Comparison of ENCODE assay signal across 8 cellular contexts in the genomic region with DNA sequence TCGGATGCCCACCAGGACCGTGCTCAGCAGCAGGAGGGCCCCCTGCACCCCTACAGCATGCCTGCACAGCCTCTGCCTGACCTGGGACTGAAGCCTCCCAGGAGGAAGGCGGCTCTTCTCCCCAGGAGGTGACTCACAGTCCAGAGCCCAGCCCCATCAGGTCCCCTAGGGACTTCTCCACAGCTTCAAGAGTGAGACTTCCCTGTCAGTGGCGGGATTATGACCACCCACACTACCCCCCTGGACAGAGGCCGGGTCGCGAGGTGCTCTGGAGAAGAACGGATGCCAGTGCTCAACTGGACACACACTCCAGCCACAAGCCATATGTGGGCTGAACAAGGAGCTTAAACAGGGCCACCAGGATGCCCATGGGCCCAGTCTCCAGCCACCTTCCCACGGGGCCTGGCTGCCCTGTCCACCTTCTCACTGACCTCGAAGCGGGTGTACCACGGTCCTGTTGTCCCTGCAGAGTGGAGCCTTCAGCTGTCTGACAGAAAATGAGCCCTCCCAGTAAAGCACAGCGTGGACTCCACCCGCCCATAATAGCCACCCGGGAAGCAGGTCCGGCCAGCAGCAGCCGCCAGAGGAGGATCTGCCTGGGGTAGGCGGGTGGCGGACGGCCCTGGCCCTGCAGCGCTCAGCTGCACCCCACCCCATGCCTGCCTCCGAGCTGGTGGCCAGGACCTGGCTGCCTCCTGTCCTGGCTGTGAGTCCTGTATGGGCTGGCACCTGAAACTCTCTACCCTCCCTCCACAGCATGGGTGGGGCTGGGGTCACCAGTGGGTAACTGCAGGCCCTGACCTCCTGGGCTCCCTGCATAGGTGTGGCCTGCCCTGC. TPM values are rescaled to one million over a fixed set of nuclear protein-coding genes. Genes with fewer than 3 reads are reported as not detected.
A peak's percentile ranks its signal among the peaks of the same experiment; 100 is the strongest.
DNase-seq lines count a peak whose midpoint lies in the region; ATAC-seq and TF ChIP-seq lines count a peak whose summit lies in the region.
"Had no signal": no experiment of that assay in that cellular context is flagged by ENCODE, and none has a peak within 500 bp of the region (broad histone marks: within the 10 kb centered on the region; RNA-seq: fewer than 3 reads in every experiment).

No MANE protein-coding gene starts in this region.

- in situ Hi-C loops in GM18951 (cut with MboI; ENCODE audit: low sequenced_read_pairs, unreplicated experiment) (no loop called here), HAP-1 (cut with MboI; ENCODE audit: low sequenced_read_pairs) (no loop called here)

- no peaks in the 10 kb centered on the region for H3K27me3 Mint-ChIP-seq in activated T-helper 2 cell treated with anti-CD3 and anti-CD28 coated beads, Interferon-gamma antibody, Interleukin-2, Interleukin-4, amounts not matched to agents 10 μg/mL and 5 μg/mL and 100 μg/mL, durations not matched to agents 14 hours and 24 hours and 36 hours (ENCODE audit: low read depth)

- no peak for DNase-seq in activated T-helper 2 cell treated with anti-CD3 and anti-CD28 coated beads, Interferon-gamma antibody, Interleukin-2, Interleukin-4, amounts not matched to agents 10 μg/mL and 5 μg/mL and 100 μg/mL, durations not matched to agents 14 hours and 24 hours and 36 hours (ENCODE audit: low spot score)
- DNase-seq in spleen (no peak), HAP-1 (ENCODE audit: low spot score in 2 of 2) (no peak), D341Med (ENCODE audit: low spot score) (no peak)
- DNase-seq: stimulated activated CD4-positive, alpha-beta T cell treated with anti-CD3 and anti-CD28 coated beads, Interleukin-4, amount 100 ng/mL, for 4 hours had no signal

- ATAC-seq in HG02885 (IDR thresholded peaks at IDR 0.05; ENCODE audit: poor library complexity, unreplicated experiment), result peak; percentile 49
- ATAC-seq in activated CD4-positive, CD25-positive, alpha-beta regulatory T cell treated with anti-CD3 and anti-CD28 coated beads, Interleukin-2, amount 50 U/mL, for 24 hours, result no peak

- no peak for TF ChIP-seq CTCF in spleen (IDR thresholded peaks at IDR 0.05 in 8 of 11, conservative IDR thresholded peaks at IDR 0.05 in 3 of 11)

- WGBS in spleen, 5 donors, result 77 to 86% (median 82%) methylated on average over 14 to 22 of the region's 22 CpGs

- peak; percentile 26 for TF ChIP-seq POLR2A in GM18951 (IDR thresholded peaks at IDR 0.05; ENCODE audit: extremely low read depth, insufficient read depth, insufficient read length)
- peak in 1 of 3 donors; percentile 11 for TF ChIP-seq POLR2A in spleen (IDR thresholded peaks at IDR 0.05)

- peaks cover 71% of the 10 kb centered on the region for H3K36me3 Mint-ChIP-seq in activated T-helper 2 cell treated with anti-CD3 and anti-CD28 coated beads, Interferon-gamma antibody, Interleukin-2, Interleukin-4, amounts not matched to agents 10 μg/mL and 5 μg/mL and 100 μg/mL, durations not matched to agents 14 hours and 24 hours and 36 hours (ENCODE audit: low read depth)

- no peaks in the 10 kb centered on the region for H3K27me3 ChIP-seq in spleen (replicated peaks in 1 of 7)
- H3K27me3 ChIP-seq in HAP-1 (ENCODE audit: low read depth), result no peaks in the 10 kb centered on the region

- H3K9me3 Mint-ChIP-seq in activated T-helper 2 cell treated with anti-CD3 and anti-CD28 coated beads, Interferon-gamma antibody, Interleukin-2, Interleukin-4, amounts not matched to agents 10 μg/mL and 5 μg/mL and 100 μg/mL, durations not matched to agents 14 hours and 24 hours and 36 hours, result no peaks in the 10 kb centered on the region

- H3K4me3 ChIP-seq in spleen (peak overlapping the region in 1 of 8 donors; percentile 29), HAP-1 (no peak overlapping the region)

- H3K27ac ChIP-seq in spleen, result peak overlapping the region; percentile 8 to 81 (median 43)

- peaks cover 80% of the 10 kb centered on the region for H3K4me1 Mint-ChIP-seq in activated T-helper 2 cell treated with anti-CD3 and anti-CD28 coated beads, Interferon-gamma antibody, Interleukin-2, Interleukin-4, amounts not matched to agents 10 μg/mL and 5 μg/mL and 100 μg/mL, durations not matched to agents 14 hours and 24 hours and 36 hours (ENCODE audit: low read depth)

- H3K9me3 ChIP-seq in spleen (no peaks in the 10 kb centered on the region), HAP-1 (no peaks in the 10 kb centered on the region)

- H3K4me3 Mint-ChIP-seq in activated T-helper 2 cell treated with anti-CD3 and anti-CD28 coated beads, Interferon-gamma antibody, Interleukin-2, Interleukin-4, amounts not matched to agents 10 μg/mL and 5 μg/mL and 100 μg/mL, durations not matched to agents 14 hours and 24 hours and 36 hours (ENCODE audit: low read depth), result no peak overlapping the region

- intact Hi-C loops in activated T-helper 2 cell treated with anti-CD3 and anti-CD28 coated beads, Interferon-gamma antibody, Interleukin-2, Interleukin-4, amounts not matched to agents 10 μg/mL and 5 μg/mL and 100 μg/mL, durations not matched to agents 14 hours and 24 hours and 36 hours (cut with micrococcal nuclease), result no loop called here
- intact Hi-C loops in spleen (cut with DNase I; ENCODE audit: low total_unique reads), result no loop called here

- peak overlapping the region; percentile 64 for H3K27ac Mint-ChIP-seq in activated T-helper 2 cell treated with anti-CD3 and anti-CD28 coated beads, Interferon-gamma antibody, Interleukin-2, Interleukin-4, amounts not matched to agents 10 μg/mL and 5 μg/mL and 100 μg/mL, durations not matched to agents 14 hours and 24 hours and 36 hours

- H3K36me3 ChIP-seq in spleen (peaks cover 0 to 69% (median 3%) of the 10 kb centered on the region in 6 donors), HAP-1 (replicated peaks) (no peaks in the 10 kb centered on the region)

- H3K4me1 ChIP-seq in spleen (peaks cover 30 to 98% (median 88%) of the 10 kb centered on the region in 6 donors), HAP-1 (peaks cover 5% of the 10 kb centered on the region)

RNA-seq across cellular contexts. Expression of a gene that starts 54.7 kb away (rescaled TPM):
- total RNA-seq in activated T-helper 2 cell treated with anti-CD3 and anti-CD28 coated beads, Interferon-gamma antibody, Interleukin-2, Interleukin-4, amounts not matched to agents 10 μg/mL and 5 μg/mL and 100 μg/mL, durations not matched to agents 14 hours and 24 hours and 36 hours, result 317 and 330 TPM in 2 replicates
- total RNA-seq in spleen, result 100 to 1,000 TPM in 6 of 7 donors, 10 to 100 TPM in 1; 81.6 to 193 (median 171) TPM
- polyA plus RNA-seq in spleen, result 10 to 100 TPM; 23.0 to 32.3 (median 31.5) TPM
